ENCODE assay signal across 8 cellular contexts in the genomic region with DNA sequence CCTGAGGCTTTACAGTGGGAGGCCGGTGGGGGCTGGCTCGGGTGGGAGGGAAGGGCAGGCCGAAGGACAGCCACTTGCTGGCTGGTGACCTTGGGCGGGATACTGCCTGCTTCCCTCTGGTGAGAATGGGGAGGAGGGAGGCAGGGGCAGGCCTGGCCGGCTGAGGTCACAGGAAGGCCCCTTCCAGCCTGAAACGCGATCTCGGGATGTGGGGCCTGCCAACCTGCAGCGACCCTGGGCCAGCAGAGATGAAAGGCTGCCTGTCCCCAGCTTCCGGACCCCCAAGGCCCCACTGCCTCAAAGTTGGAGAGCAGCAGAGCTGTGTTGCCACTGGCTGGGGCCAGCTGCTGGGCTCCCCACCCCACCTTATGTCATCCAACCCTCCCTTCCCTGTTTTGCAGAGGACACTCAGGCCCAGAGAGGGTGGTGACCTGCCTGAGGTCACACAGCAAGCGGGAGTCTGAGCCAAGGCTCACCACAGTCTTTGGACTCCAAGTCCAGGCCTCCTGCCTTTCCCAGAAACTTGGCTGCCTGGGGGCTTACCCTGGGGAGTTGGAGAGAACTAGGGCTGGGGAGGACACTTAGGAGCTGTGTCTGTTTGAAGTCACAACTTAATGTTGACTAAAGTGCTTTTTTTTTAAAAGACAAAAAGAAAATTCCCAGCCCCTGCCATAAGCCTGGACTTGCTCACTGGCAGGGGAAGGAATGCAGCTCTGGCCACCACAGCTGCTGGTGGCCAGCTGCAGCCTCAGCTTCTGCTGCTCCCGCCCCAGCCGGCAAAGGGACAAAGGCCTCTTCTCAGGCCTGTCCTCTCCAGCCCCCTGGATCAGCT. TPM values are rescaled to one million over a fixed set of nuclear protein-coding genes. Genes with fewer than 3 reads are reported as not detected.
DNase-seq lines count a peak whose midpoint lies in the region; ATAC-seq and TF ChIP-seq lines count a peak whose summit lies in the region.

No MANE protein-coding gene starts in this region.

- peak overlapping the region; percentile 93 for H3K27ac ChIP-seq in ectodermal cell (ENCODE audit: insufficient read depth, low read depth, low read length, poor library complexity, severe bottlenecking)
- peak overlapping the region; percentile 52 to 59 for H3K27ac ChIP-seq in liver (ENCODE audit: low read depth in 1 of 2, low read length in 2 of 2)
- peak overlapping the region; percentile 93 for H3K27ac ChIP-seq in stomach smooth muscle (ENCODE audit: low read length)

- CTCF ChIA-PET in GM10248 (lab: Yijun Ruan, JAX), result interaction anchor here (0.9 to 1.6 kb wide), 5 partner anchors 9 to 83 kb away, joined by 3 to 7 read pairs (median 4); no protein-coding TSS in a partner anchor

- ATAC-seq in HG03439 (IDR thresholded peaks at IDR 0.05; ENCODE audit: unreplicated experiment) (no peak), HG02642 (IDR thresholded peaks at IDR 0.05; ENCODE audit: poor library complexity, unreplicated experiment) (no peak)

- DNase-seq in MG63 (peak; percentile 86), NCI-H446 treated with DMSO at 0.1 percent for 48 hours (lab: John Stamatoyannopoulos, UW) (no peak), GM10248 (ENCODE audit: extremely low spot score) (no peak)

- WGBS in ectodermal cell, 2 experiments, result 17 to 18% methylated on average over 13 of the region's 13 CpGs
- 55% methylated on average over 13 of the region's 13 CpGs for WGBS in liver

- no peak for TF ChIP-seq CTCF in liver (IDR thresholded peaks at IDR 0.05; ENCODE audit: low read depth, low read length, missing input control)
- TF ChIP-seq CTCF in GM10248 (IDR thresholded peaks at IDR 0.05; ENCODE audit: control extremely low read depth, extremely low read depth, low read depth, missing control alignments), result no peak

- H3K36me3 ChIP-seq in MG63 (no peaks in the 10 kb centered on the region), ectodermal cell (ENCODE audit: control insufficient read depth, insufficient read depth, low read length) (no peaks in the 10 kb centered on the region), liver (ENCODE audit: control insufficient read depth in 4 of 4, insufficient read depth in 3 of 4, low read depth in 1 of 4, low read length in 3 of 4) (no peaks in the 10 kb centered on the region), stomach smooth muscle (ENCODE audit: control insufficient read depth in 2 of 2, insufficient read depth in 2 of 2, low read length in 2 of 2) (no peaks in the 10 kb centered on the region)

- TF ChIP-seq RAD21 in liver (IDR thresholded peaks at IDR 0.05), result no peak

- H3K4me1 ChIP-seq in ectodermal cell (ENCODE audit: control insufficient read depth, insufficient read depth, low read length) (peaks cover 26% of the 10 kb centered on the region), liver (ENCODE audit: control insufficient read depth in 4 of 4, insufficient read depth in 4 of 4, low read length in 3 of 4) (peaks cover 0 to 4% (median 2%) of the 10 kb centered on the region in 4 donors), stomach smooth muscle (ENCODE audit: control insufficient read depth, insufficient read depth, low read length) (peaks cover 23% of the 10 kb centered on the region)

- H3K9me3 ChIP-seq in MG63 (no peaks in the 10 kb centered on the region), ectodermal cell (ENCODE audit: control insufficient read depth, low read length) (no peaks in the 10 kb centered on the region), liver (ENCODE audit: control insufficient read depth in 4 of 4, low read length in 3 of 4) (no peaks in the 10 kb centered on the region), stomach smooth muscle (ENCODE audit: control insufficient read depth in 2 of 2, low read length in 2 of 2) (no peaks in the 10 kb centered on the region)

- H3K27me3 ChIP-seq in MG63 (no peaks in the 10 kb centered on the region), ectodermal cell (ENCODE audit: control insufficient read depth, insufficient read depth, low read length, poor library complexity, severe bottlenecking) (no peaks in the 10 kb centered on the region), liver (ENCODE audit: control insufficient read depth in 4 of 4, insufficient read depth in 4 of 4, low read length in 3 of 4) (no peaks in the 10 kb centered on the region), stomach smooth muscle (ENCODE audit: control insufficient read depth in 1 of 2, insufficient read depth in 2 of 2, low read length in 2 of 2) (no peaks in the 10 kb centered on the region)

- POLR2A ChIA-PET in GM10248 (lab: Yijun Ruan, JAX), result no interaction called here

- H3K4me3 ChIP-seq in MG63 (no peak overlapping the region), ectodermal cell (ENCODE audit: insufficient read depth, low read depth, low read length) (no peak overlapping the region), liver (ENCODE audit: low read depth in 1 of 3, low read length in 3 of 3) (no peak overlapping the region), stomach smooth muscle (ENCODE audit: low read length in 2 of 2) (peak overlapping the region in 1 of 2 donors; percentile 22)

- no peak overlapping the region for H3K9ac ChIP-seq in liver (ENCODE audit: low read depth in 1 of 2, low read length in 2 of 2)
- H3K9ac ChIP-seq in stomach smooth muscle (ENCODE audit: low read length in 2 of 2), result peak overlapping the region; percentile 57 to 69

TF ChIP-seq in liver, 16 proteins besides CTCF, POLR2A, EP300 and RAD21:
- TF ChIP-seq, protein P1, sequence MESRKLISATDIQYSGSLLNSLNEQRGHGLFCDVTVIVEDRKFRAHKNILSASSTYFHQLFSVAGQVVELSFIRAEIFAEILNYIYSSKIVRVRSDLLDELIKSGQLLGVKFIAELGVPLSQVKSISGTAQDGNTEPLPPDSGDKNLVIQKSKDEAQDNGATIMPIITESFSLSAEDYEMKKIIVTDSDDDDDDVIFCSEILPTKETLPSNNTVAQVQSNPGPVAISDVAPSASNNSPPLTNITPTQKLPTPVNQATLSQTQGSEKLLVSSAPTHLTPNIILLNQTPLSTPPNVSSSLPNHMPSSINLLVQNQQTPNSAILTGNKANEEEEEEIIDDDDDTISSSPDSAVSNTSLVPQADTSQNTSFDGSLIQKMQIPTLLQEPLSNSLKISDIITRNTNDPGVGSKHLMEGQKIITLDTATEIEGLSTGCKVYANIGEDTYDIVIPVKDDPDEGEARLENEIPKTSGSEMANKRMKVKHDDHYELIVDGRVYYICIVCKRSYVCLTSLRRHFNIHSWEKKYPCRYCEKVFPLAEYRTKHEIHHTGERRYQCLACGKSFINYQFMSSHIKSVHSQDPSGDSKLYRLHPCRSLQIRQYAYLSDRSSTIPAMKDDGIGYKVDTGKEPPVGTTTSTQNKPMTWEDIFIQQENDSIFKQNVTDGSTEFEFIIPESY (IDR thresholded peaks at IDR 0.05), result no peak
- peak; percentile 83 for TF ChIP-seq NR2F2 (IDR thresholded peaks at IDR 0.05)
- TF ChIP-seq HNF4G (IDR thresholded peaks at IDR 0.05), result no peak
- TF ChIP-seq, protein P2, sequence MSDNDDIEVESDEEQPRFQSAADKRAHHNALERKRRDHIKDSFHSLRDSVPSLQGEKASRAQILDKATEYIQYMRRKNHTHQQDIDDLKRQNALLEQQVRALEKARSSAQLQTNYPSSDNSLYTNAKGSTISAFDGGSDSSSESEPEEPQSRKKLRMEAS (IDR thresholded peaks at IDR 0.05), result no peak
- TF ChIP-seq EGR1 (IDR thresholded peaks at IDR 0.05; ENCODE audit: low read depth in 2 of 2), result no peak
- TF ChIP-seq GABPA (IDR thresholded peaks at IDR 0.05 in 1 of 2, conservative IDR thresholded peaks at IDR 0.05 in 1 of 2), result no peak
- no peak for TF ChIP-seq YY1 (IDR thresholded peaks at IDR 0.05)
- TF ChIP-seq JUND (IDR thresholded peaks at IDR 0.05), result no peak
- TF ChIP-seq RXRA (IDR thresholded peaks at IDR 0.05), result peak in 1 of 2 donors; percentile 8
- no peak for TF ChIP-seq HNF4A (conservative IDR thresholded peaks at IDR 0.05)
- TF ChIP-seq FOXA2 (IDR thresholded peaks at IDR 0.05), result no peak

RNA-seq across cellular contexts. Expression of a gene that starts 14.8 kb away (rescaled TPM):
- total RNA-seq in MG63 (2014; rRNA removed; shearing (Covaris generic); ENCODE audit: low replicate concordance), result 13.9 and 15.5 TPM in 2 replicates
- 73.2 TPM for polyA plus RNA-seq in ectodermal cell (2013, experiment 1 of 4)
- 80.6 TPM for polyA plus RNA-seq in ectodermal cell (2013, experiment 2 of 4)
- polyA plus RNA-seq in ectodermal cell (2013, experiment 3 of 4), result 57.9 TPM
- 63.2 TPM for polyA plus RNA-seq in ectodermal cell (2013, experiment 4 of 4)
- total RNA-seq in liver, result 10 to 100 TPM; 15.1 to 37.7 TPM
- 10 to 100 TPM; 11.6 to 22.4 TPM for polyA plus RNA-seq in liver

Comparison
In these comparisons a context has a peak if more than half of its experiments do, and no peak if none do; other contexts are left out.
1. H3K9ac ChIP-seq: peak in stomach smooth muscle (2 of 2); none in liver (0 of 2).
2. Peak in every context shown above with its lines, with median percentiles within 50 percentile points of each other: H3K27ac ChIP-seq.